ENCODE assay signal across 17 cellular contexts in genomic region chr3:177553586-177553985, GRCh38.
DNase-seq lines count a peak whose midpoint lies in the region; ATAC-seq and TF ChIP-seq lines count a peak whose summit lies in the region.
"Had no signal": no experiment of that assay in that cellular context is flagged by ENCODE, and none has a peak within 500 bp of the region (broad histone marks: within the 10 kb centered on the region; RNA-seq: fewer than 3 reads in every experiment).

No MANE protein-coding gene starts in this region.

- no peak overlapping the region for H3K27ac ChIP-seq in CD4-positive, alpha-beta T cell (ENCODE audit: low read depth, low read length)
- H3K27ac ChIP-seq in osteoblast (ENCODE audit: low read depth, low read length): no peak overlapping the region
- H3K27ac ChIP-seq: breast epithelium had no signal

- H3K9me3 Mint-ChIP-seq in CD4-positive, alpha-beta T cell: no peaks in the 10 kb centered on the region
- no peaks in the 10 kb centered on the region for H3K9me3 Mint-ChIP-seq in dendritic cell treated with granulocyte-macrophage colony-stimulating factor and Interleukin-4, amounts not matched to agents 40 ng/mL and 50 ng/mL, for 4 days
- no peaks in the 10 kb centered on the region for H3K9me3 Mint-ChIP-seq in effector memory CD8-positive, alpha-beta T cell

- intact Hi-C loops in CD4-positive, alpha-beta T cell (cut with DNase I, micrococcal nuclease): loop anchor here in 1 of 2 experiments (5.0 kb wide), 1 partner anchor 39 kb away; no protein-coding TSS in a partner anchor
- intact Hi-C loops in dendritic cell treated with granulocyte-macrophage colony-stimulating factor and Interleukin-4, amounts not matched to agents 40 ng/mL and 50 ng/mL, for 4 days (cut with micrococcal nuclease): no loop called here

- H3K27me3 ChIP-seq in CD4-positive, alpha-beta T cell (ENCODE audit: control insufficient read depth, insufficient read depth, low read length): no peaks in the 10 kb centered on the region
- no peaks in the 10 kb centered on the region for H3K27me3 ChIP-seq in osteoblast (ENCODE audit: insufficient read depth, low read length)
- H3K27me3 ChIP-seq: breast epithelium had no signal

- H3K4me3 ChIP-seq in osteoblast (ENCODE audit: insufficient read depth, low read length): no peak overlapping the region
- H3K4me3 ChIP-seq: breast epithelium had no signal

- no peaks in the 10 kb centered on the region for H3K36me3 ChIP-seq in osteoblast (ENCODE audit: insufficient read depth, low read length)
- H3K36me3 ChIP-seq: breast epithelium had no signal

- no peak for TF ChIP-seq CTCF in CD4-positive, alpha-beta T cell (IDR thresholded peaks at IDR 0.05)
- no peak for TF ChIP-seq CTCF in osteoblast (IDR thresholded peaks at IDR 0.05; ENCODE audit: extremely low read depth, low read depth, low read length)

- H2AFZ ChIP-seq in osteoblast (ENCODE audit: low read length): peak overlapping the region; percentile 67

- DNase-seq in CD4-positive, alpha-beta T cell: no peak
- peak; percentile 59 for DNase-seq in NCI-H2029 treated with DMSO at 0.1 percent for 48 hours (lab: John Stamatoyannopoulos, UW)
- DNase-seq in osteoblast (ENCODE audit: insufficient read length, low spot score, missing footprints): no peak
- no peak for DNase-seq in NCI-H2107 treated with DMSO at 0.1 percent for 48 hours (lab: John Stamatoyannopoulos, UW; ENCODE audit: unreplicated experiment)
- no peak for DNase-seq in glomerular visceral epithelial cell (ENCODE audit: extremely low spot score)
- no peak for DNase-seq in ureter (ENCODE audit: low spot score)
- no peak for DNase-seq in effector memory CD8-positive, alpha-beta T cell
- DNase-seq: activated CD4-positive, alpha-beta T cell treated with anti-CD3 and anti-CD28 coated beads, Interleukin-2, amount 50 U/mL, for 1 hour; activated naive CD8-positive, alpha-beta T cell treated with anti-CD3 and anti-CD28 coated beads for 36 hours; activated T-cell treated with anti-CD3 and anti-CD28 coated beads, Interleukin-2, amount 50 U/mL, for 48 hours; effector CD4-positive, alpha-beta T cell; GDM1; kidney; NCI-H2107; stimulated activated CD4-positive, alpha-beta T cell treated with anti-CD3 and anti-CD28 coated beads, Interleukin-4, amount 100 ng/mL, for 24 hours had no signal

- no peaks in the 10 kb centered on the region for H4K20me1 ChIP-seq in osteoblast (ENCODE audit: insufficient read depth, low read length)

- CTCF ChIA-PET in CD4-positive, alpha-beta T cell (lab: Charles Lee): no interaction called here

- POLR2A ChIA-PET in CD4-positive, alpha-beta T cell (lab: Charles Lee): interaction anchor here (1.5 to 4.4 kb wide), 2 partner anchors 15 to 117 kb away, joined by 3 to 18 read pairs; no protein-coding TSS in a partner anchor

- H3K27me3 Mint-ChIP-seq in CD4-positive, alpha-beta T cell: no peaks in the 10 kb centered on the region
- no peaks in the 10 kb centered on the region for H3K27me3 Mint-ChIP-seq in dendritic cell treated with granulocyte-macrophage colony-stimulating factor and Interleukin-4, amounts not matched to agents 40 ng/mL and 50 ng/mL, for 4 days
- H3K27me3 Mint-ChIP-seq in effector memory CD8-positive, alpha-beta T cell: no peaks in the 10 kb centered on the region
- H3K27me3 Mint-ChIP-seq: activated naive CD8-positive, alpha-beta T cell treated with anti-CD3 and anti-CD28 coated beads for 36 hours had no signal

- H3K9me3 ChIP-seq in CD4-positive, alpha-beta T cell (ENCODE audit: control insufficient read depth, low read length): no peaks in the 10 kb centered on the region
- H3K9me3 ChIP-seq in osteoblast (ENCODE audit: low read depth, low read length): no peaks in the 10 kb centered on the region
- H3K9me3 ChIP-seq: breast epithelium had no signal

- H3K4me1 ChIP-seq in osteoblast (ENCODE audit: insufficient read depth, low read length): peaks cover 16% of the 10 kb centered on the region
- H3K4me1 ChIP-seq: breast epithelium had no signal

- no peaks in the 10 kb centered on the region for H3K36me3 Mint-ChIP-seq in CD4-positive, alpha-beta T cell (ENCODE audit: low read depth)
- no peaks in the 10 kb centered on the region for H3K36me3 Mint-ChIP-seq in dendritic cell treated with granulocyte-macrophage colony-stimulating factor and Interleukin-4, amounts not matched to agents 40 ng/mL and 50 ng/mL, for 4 days (ENCODE audit: low read depth)
- no peaks in the 10 kb centered on the region for H3K36me3 Mint-ChIP-seq in effector memory CD8-positive, alpha-beta T cell (ENCODE audit: insufficient read depth)
- H3K36me3 Mint-ChIP-seq: activated naive CD8-positive, alpha-beta T cell treated with anti-CD3 and anti-CD28 coated beads for 36 hours had no signal

- peak overlapping the region; percentile 45 for H3K27ac Mint-ChIP-seq in CD4-positive, alpha-beta T cell
- H3K27ac Mint-ChIP-seq in dendritic cell treated with granulocyte-macrophage colony-stimulating factor and Interleukin-4, amounts not matched to agents 40 ng/mL and 50 ng/mL, for 4 days: peak overlapping the region; percentile 26
- peak overlapping the region in 1 of 2 donors; percentile 35 for H3K27ac Mint-ChIP-seq in effector memory CD8-positive, alpha-beta T cell
- H3K27ac Mint-ChIP-seq: activated naive CD8-positive, alpha-beta T cell treated with anti-CD3 and anti-CD28 coated beads for 36 hours had no signal

- H3K4me1 Mint-ChIP-seq in CD4-positive, alpha-beta T cell (ENCODE audit: low read depth): peaks cover 82% of the 10 kb centered on the region
- H3K4me1 Mint-ChIP-seq in dendritic cell treated with granulocyte-macrophage colony-stimulating factor and Interleukin-4, amounts not matched to agents 40 ng/mL and 50 ng/mL, for 4 days (ENCODE audit: low read depth): peaks cover 25% of the 10 kb centered on the region
- H3K4me1 Mint-ChIP-seq in effector memory CD8-positive, alpha-beta T cell (ENCODE audit: low read depth in 2 of 2): peaks cover 38 to 53% of the 10 kb centered on the region in 2 donors

- H3K4me2 ChIP-seq in osteoblast (ENCODE audit: insufficient read depth, low read length): no peak overlapping the region

- no peaks in the 10 kb centered on the region for H3K79me2 ChIP-seq in osteoblast (ENCODE audit: insufficient read depth, low read length)

- no peak overlapping the region for H3K4me3 Mint-ChIP-seq in CD4-positive, alpha-beta T cell
- no peak overlapping the region for H3K4me3 Mint-ChIP-seq in dendritic cell treated with granulocyte-macrophage colony-stimulating factor and Interleukin-4, amounts not matched to agents 40 ng/mL and 50 ng/mL, for 4 days
- no peak overlapping the region for H3K4me3 Mint-ChIP-seq in effector memory CD8-positive, alpha-beta T cell
- H3K4me3 Mint-ChIP-seq: activated naive CD8-positive, alpha-beta T cell treated with anti-CD3 and anti-CD28 coated beads for 36 hours had no signal

- ATAC-seq in CD4-positive, alpha-beta T cell (ENCODE audit: poor library complexity): no peak
- ATAC-seq in effector memory CD8-positive, alpha-beta T cell (replicated peaks): no peak
